In the genomic region with DNA sequence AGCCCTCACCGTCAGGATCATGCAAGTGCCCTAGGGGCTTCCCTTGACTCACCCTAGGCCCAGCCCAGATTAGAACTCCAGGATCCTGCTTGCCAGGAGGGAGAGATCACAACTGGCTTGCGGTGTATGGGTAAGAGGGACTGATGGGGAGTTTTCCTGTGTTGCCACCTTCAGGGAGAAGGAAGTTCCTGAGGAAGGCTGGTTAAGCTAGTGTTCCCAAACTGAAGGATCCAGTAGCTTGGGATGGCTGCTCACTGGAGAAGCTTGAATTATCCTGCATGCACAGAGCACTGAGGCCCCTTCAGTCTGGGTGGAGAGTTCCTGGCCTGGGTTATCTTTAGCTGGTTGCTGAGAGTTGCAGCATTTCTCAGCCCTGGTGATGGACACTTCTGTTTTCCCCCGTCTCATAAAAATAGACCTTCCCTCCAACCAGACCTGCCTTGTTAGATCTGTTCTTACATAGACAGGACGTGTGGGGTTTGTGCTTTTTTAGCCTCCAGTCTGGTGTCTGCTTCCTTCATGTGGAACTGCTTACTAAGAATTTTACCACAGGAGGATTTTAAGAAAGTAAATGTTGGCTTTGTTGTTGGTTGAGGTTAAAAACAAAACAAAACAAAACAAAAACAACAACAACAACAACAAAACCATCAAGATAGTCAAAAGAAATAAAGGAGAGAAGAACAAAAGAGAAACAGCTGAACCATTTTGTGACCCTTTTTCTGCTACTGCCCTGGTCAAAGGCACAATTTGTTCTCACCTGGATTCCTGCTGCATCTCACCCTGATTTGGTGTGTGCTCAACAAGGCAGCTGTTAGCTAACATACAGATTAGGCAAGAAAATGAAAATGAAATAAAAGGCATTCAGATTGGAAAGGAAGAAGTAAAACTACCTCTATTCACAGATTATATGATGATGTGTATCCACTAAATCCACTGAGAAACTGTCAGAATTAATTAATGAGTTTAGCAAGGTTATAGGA, we compare ENCODE assay signal across 1 cellular context.
A peak's percentile ranks its signal among the peaks of the same experiment; 100 is the strongest.
TF ChIP-seq lines count a peak whose summit lies in the region.

No MANE protein-coding gene starts in this region.

TF ChIP-seq in K562, 482 proteins besides CTCF, POLR2A, EP300 and RAD21:
- TF ChIP-seq, protein P1, sequence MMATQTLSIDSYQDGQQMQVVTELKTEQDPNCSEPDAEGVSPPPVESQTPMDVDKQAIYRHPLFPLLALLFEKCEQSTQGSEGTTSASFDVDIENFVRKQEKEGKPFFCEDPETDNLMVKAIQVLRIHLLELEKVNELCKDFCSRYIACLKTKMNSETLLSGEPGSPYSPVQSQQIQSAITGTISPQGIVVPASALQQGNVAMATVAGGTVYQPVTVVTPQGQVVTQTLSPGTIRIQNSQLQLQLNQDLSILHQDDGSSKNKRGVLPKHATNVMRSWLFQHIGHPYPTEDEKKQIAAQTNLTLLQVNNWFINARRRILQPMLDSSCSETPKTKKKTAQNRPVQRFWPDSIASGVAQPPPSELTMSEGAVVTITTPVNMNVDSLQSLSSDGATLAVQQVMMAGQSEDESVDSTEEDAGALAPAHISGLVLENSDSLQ (IDR thresholded peaks at IDR 0.05), result 0 out of 2 replicates have a peak, but pooled peaks have one; percentile 21
- TF ChIP-seq, protein P2, sequence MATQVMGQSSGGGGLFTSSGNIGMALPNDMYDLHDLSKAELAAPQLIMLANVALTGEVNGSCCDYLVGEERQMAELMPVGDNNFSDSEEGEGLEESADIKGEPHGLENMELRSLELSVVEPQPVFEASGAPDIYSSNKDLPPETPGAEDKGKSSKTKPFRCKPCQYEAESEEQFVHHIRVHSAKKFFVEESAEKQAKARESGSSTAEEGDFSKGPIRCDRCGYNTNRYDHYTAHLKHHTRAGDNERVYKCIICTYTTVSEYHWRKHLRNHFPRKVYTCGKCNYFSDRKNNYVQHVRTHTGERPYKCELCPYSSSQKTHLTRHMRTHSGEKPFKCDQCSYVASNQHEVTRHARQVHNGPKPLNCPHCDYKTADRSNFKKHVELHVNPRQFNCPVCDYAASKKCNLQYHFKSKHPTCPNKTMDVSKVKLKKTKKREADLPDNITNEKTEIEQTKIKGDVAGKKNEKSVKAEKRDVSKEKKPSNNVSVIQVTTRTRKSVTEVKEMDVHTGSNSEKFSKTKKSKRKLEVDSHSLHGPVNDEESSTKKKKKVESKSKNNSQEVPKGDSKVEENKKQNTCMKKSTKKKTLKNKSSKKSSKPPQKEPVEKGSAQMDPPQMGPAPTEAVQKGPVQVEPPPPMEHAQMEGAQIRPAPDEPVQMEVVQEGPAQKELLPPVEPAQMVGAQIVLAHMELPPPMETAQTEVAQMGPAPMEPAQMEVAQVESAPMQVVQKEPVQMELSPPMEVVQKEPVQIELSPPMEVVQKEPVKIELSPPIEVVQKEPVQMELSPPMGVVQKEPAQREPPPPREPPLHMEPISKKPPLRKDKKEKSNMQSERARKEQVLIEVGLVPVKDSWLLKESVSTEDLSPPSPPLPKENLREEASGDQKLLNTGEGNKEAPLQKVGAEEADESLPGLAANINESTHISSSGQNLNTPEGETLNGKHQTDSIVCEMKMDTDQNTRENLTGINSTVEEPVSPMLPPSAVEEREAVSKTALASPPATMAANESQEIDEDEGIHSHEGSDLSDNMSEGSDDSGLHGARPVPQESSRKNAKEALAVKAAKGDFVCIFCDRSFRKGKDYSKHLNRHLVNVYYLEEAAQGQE (CRISPR knock-in tag; IDR thresholded peaks at IDR 0.05; ENCODE audit: low read depth), result 0 out of 2 replicates have a peak, but pooled peaks have one; percentile 47
- TF ChIP-seq ATF7 (IDR thresholded peaks at IDR 0.05), result 0 out of 2 replicates have a peak, but pooled peaks have one; percentile 12
- peak; percentile 76 for TF ChIP-seq ZSCAN32 (CRISPR knock-in tag; IDR thresholded peaks at IDR 0.05)
- TF ChIP-seq, protein P3, sequence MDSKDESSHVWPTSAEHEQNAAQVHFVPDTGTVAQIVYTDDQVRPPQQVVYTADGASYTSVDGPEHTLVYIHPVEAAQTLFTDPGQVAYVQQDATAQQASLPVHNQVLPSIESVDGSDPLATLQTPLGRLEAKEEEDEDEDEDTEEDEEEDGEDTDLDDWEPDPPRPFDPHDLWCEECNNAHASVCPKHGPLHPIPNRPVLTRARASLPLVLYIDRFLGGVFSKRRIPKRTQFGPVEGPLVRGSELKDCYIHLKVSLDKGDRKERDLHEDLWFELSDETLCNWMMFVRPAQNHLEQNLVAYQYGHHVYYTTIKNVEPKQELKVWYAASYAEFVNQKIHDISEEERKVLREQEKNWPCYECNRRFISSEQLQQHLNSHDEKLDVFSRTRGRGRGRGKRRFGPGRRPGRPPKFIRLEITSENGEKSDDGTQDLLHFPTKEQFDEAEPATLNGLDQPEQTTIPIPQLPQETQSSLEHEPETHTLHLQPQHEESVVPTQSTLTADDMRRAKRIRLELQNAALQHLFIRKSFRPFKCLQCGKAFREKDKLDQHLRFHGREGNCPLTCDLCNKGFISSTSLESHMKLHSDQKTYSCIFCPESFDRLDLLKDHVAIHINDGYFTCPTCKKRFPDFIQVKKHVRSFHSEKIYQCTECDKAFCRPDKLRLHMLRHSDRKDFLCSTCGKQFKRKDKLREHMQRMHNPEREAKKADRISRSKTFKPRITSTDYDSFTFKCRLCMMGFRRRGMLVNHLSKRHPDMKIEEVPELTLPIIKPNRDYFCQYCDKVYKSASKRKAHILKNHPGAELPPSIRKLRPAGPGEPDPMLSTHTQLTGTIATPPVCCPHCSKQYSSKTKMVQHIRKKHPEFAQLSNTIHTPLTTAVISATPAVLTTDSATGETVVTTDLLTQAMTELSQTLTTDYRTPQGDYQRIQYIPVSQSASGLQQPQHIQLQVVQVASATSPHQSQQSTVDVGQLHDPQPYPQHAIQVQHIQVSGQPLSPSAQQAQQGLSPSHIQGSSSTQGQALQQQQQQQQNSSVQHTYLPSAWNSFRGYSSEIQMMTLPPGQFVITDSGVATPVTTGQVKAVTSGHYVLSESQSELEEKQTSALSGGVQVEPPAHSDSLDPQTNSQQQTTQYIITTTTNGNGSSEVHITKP (IDR thresholded peaks at IDR 0.05; ENCODE audit: partially characterized antibody), result peak; percentile 60
- no peak for TF ChIP-seq ZNF239 (CRISPR knock-in tag; IDR thresholded peaks at IDR 0.05)
- TF ChIP-seq, protein P4, sequence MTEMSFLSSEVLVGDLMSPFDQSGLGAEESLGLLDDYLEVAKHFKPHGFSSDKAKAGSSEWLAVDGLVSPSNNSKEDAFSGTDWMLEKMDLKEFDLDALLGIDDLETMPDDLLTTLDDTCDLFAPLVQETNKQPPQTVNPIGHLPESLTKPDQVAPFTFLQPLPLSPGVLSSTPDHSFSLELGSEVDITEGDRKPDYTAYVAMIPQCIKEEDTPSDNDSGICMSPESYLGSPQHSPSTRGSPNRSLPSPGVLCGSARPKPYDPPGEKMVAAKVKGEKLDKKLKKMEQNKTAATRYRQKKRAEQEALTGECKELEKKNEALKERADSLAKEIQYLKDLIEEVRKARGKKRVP (CRISPR knock-in tag; IDR thresholded peaks at IDR 0.05), result peak; percentile 92
- TF ChIP-seq, protein P5, sequence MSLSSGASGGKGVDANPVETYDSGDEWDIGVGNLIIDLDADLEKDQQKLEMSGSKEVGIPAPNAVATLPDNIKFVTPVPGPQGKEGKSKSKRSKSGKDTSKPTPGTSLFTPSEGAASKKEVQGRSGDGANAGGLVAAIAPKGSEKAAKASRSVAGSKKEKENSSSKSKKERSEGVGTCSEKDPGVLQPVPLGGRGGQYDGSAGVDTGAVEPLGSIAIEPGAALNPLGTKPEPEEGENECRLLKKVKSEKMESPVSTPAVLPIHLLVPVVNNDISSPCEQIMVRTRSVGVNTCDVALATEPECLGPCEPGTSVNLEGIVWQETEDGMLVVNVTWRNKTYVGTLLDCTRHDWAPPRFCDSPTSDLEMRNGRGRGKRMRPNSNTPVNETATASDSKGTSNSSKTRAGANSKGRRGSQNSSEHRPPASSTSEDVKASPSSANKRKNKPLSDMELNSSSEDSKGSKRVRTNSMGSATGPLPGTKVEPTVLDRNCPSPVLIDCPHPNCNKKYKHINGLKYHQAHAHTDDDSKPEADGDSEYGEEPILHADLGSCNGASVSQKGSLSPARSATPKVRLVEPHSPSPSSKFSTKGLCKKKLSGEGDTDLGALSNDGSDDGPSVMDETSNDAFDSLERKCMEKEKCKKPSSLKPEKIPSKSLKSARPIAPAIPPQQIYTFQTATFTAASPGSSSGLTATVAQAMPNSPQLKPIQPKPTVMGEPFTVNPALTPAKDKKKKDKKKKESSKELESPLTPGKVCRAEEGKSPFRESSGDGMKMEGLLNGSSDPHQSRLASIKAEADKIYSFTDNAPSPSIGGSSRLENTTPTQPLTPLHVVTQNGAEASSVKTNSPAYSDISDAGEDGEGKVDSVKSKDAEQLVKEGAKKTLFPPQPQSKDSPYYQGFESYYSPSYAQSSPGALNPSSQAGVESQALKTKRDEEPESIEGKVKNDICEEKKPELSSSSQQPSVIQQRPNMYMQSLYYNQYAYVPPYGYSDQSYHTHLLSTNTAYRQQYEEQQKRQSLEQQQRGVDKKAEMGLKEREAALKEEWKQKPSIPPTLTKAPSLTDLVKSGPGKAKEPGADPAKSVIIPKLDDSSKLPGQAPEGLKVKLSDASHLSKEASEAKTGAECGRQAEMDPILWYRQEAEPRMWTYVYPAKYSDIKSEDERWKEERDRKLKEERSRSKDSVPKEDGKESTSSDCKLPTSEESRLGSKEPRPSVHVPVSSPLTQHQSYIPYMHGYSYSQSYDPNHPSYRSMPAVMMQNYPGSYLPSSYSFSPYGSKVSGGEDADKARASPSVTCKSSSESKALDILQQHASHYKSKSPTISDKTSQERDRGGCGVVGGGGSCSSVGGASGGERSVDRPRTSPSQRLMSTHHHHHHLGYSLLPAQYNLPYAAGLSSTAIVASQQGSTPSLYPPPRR (CRISPR knock-in tag; IDR thresholded peaks at IDR 0.05; ENCODE audit: borderline replicate concordance), result no peak
- peak; percentile 72 for TF ChIP-seq CEBPG (CRISPR knock-in tag; IDR thresholded peaks at IDR 0.05)
- peak in 1 of 2 experiments; percentile 78; a peak in 2 of 4 replicates for TF ChIP-seq CEBPG (tag; conservative IDR thresholded peaks at IDR 0.05 in 1 of 2, IDR thresholded peaks at IDR 0.05 in 1 of 2)
TF ChIP-seq in K562: peak in this region for 7.
